Comparison of ENCODE assay signal across 1 cellular context in the genomic region with DNA sequence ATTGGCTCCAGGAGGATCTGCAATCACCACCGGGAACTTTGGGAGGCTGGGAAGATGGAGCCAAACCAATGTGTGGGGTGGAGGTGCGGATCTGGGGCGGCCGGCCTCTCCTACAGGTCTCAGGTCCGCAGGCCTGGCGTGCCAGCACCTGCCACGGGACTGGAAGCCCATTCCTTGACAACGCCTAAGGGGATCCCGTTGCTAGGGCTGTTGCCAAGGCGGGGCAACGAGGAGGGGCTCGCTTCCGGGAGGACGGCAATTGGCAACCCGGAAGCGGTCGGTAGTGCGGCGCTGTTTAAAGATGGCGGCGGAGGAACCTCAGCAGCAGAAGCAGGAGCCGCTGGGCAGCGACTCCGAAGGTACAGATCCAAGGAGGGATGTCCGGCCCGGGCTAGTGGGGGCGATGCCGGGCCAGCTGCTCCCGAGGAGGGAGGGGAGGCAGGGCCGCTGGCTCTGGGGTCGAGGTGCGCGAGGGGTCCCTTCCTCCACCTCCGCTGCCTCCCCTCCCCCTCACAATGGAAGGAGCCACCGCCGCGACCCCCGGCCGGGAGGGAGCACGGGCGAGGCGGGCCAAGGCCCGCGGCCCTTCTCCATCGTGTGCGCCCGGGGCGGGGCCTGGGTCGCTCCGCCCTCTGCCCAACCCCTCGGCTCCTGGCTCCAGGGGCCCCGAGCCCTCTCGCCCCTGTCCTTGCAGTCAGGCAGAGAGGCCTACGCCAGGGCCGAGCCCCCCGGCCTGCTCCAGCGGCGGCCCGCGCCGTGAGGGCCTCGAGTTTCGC.
A peak's percentile ranks its signal among the peaks of the same experiment; 100 is the strongest.
TF ChIP-seq lines count a peak whose summit lies in the region.

A gene with protein sequence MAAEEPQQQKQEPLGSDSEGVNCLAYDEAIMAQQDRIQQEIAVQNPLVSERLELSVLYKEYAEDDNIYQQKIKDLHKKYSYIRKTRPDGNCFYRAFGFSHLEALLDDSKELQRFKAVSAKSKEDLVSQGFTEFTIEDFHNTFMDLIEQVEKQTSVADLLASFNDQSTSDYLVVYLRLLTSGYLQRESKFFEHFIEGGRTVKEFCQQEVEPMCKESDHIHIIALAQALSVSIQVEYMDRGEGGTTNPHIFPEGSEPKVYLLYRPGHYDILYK (plus strand): TSS at position 283 of the 776 bp plus-strand sequence. CDS start 19 bp downstream, at position 302.

TF ChIP-seq in GM12878, 131 proteins besides CTCF, POLR2A, EP300 and RAD21 (continued from another document and continues in another):
- TF ChIP-seq, protein P1, sequence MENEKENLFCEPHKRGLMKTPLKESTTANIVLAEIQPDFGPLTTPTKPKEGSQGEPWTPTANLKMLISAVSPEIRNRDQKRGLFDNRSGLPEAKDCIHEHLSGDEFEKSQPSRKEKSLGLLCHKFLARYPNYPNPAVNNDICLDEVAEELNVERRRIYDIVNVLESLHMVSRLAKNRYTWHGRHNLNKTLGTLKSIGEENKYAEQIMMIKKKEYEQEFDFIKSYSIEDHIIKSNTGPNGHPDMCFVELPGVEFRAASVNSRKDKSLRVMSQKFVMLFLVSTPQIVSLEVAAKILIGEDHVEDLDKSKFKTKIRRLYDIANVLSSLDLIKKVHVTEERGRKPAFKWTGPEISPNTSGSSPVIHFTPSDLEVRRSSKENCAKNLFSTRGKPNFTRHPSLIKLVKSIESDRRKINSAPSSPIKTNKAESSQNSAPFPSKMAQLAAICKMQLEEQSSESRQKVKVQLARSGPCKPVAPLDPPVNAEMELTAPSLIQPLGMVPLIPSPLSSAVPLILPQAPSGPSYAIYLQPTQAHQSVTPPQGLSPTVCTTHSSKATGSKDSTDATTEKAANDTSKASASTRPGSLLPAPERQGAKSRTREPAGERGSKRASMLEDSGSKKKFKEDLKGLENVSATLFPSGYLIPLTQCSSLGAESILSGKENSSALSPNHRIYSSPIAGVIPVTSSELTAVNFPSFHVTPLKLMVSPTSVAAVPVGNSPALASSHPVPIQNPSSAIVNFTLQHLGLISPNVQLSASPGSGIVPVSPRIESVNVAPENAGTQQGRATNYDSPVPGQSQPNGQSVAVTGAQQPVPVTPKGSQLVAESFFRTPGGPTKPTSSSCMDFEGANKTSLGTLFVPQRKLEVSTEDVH (IDR thresholded peaks at IDR 0.05; ENCODE audit: low read depth, partially characterized antibody), result no peak
- TF ChIP-seq LARP7 (IDR thresholded peaks at IDR 0.05), result peak; percentile 94
- no peak for TF ChIP-seq CBX5 (IDR thresholded peaks at IDR 0.05; ENCODE audit: low read depth)
- no peak for TF ChIP-seq SREBF2 (IDR thresholded peaks at IDR 0.05; ENCODE audit: low read length)
- 0 out of 2 replicates have a peak, but pooled peaks have one; percentile 46 for TF ChIP-seq PAX5 (IDR thresholded peaks at IDR 0.05; ENCODE audit: borderline replicate concordance, low read depth, low read length)
- TF ChIP-seq SMAD5 (IDR thresholded peaks at IDR 0.05; ENCODE audit: low read depth), result peak; percentile 61; the same call in 1 of the 2 replicates
- no peak for TF ChIP-seq MEF2A (IDR thresholded peaks at IDR 0.05; ENCODE audit: insufficient read depth, low read depth, low read length)
- 0 out of 2 replicates have a peak, but pooled peaks have one; percentile 59 for TF ChIP-seq NBN (IDR thresholded peaks at IDR 0.05)
- TF ChIP-seq YY1 (IDR thresholded peaks at IDR 0.05; ENCODE audit: low read depth, low read length), result peak; percentile 97
- peak in 1 of 2 experiments; percentile 25; a peak in 1 of 3 replicates for TF ChIP-seq EGR1 (IDR thresholded peaks at IDR 0.05; ENCODE audit: borderline replicate concordance in 1 of 2, low read depth in 2 of 2, low read length in 2 of 2)
- TF ChIP-seq BMI1 (IDR thresholded peaks at IDR 0.05; ENCODE audit: borderline replicate concordance), result peak; percentile 96
- TF ChIP-seq, protein P2, sequence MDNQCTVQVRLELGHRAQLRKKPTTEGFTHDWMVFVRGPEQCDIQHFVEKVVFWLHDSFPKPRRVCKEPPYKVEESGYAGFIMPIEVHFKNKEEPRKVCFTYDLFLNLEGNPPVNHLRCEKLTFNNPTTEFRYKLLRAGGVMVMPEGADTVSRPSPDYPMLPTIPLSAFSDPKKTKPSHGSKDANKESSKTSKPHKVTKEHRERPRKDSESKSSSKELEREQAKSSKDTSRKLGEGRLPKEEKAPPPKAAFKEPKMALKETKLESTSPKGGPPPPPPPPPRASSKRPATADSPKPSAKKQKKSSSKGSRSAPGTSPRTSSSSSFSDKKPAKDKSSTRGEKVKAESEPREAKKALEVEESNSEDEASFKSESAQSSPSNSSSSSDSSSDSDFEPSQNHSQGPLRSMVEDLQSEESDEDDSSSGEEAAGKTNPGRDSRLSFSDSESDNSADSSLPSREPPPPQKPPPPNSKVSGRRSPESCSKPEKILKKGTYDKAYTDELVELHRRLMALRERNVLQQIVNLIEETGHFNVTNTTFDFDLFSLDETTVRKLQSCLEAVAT (IDR thresholded peaks at IDR 0.05), result 0 out of 2 replicates have a peak, but pooled peaks have one; percentile 16
- peak; percentile 75 for TF ChIP-seq KLF5 (IDR thresholded peaks at IDR 0.05; ENCODE audit: partially characterized antibody)
- TF ChIP-seq, protein P3, sequence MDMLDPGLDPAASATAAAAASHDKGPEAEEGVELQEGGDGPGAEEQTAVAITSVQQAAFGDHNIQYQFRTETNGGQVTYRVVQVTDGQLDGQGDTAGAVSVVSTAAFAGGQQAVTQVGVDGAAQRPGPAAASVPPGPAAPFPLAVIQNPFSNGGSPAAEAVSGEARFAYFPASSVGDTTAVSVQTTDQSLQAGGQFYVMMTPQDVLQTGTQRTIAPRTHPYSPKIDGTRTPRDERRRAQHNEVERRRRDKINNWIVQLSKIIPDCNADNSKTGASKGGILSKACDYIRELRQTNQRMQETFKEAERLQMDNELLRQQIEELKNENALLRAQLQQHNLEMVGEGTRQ (IDR thresholded peaks at IDR 0.05; ENCODE audit: borderline replicate concordance, low read depth, low read length), result no peak
- TF ChIP-seq, protein P4, sequence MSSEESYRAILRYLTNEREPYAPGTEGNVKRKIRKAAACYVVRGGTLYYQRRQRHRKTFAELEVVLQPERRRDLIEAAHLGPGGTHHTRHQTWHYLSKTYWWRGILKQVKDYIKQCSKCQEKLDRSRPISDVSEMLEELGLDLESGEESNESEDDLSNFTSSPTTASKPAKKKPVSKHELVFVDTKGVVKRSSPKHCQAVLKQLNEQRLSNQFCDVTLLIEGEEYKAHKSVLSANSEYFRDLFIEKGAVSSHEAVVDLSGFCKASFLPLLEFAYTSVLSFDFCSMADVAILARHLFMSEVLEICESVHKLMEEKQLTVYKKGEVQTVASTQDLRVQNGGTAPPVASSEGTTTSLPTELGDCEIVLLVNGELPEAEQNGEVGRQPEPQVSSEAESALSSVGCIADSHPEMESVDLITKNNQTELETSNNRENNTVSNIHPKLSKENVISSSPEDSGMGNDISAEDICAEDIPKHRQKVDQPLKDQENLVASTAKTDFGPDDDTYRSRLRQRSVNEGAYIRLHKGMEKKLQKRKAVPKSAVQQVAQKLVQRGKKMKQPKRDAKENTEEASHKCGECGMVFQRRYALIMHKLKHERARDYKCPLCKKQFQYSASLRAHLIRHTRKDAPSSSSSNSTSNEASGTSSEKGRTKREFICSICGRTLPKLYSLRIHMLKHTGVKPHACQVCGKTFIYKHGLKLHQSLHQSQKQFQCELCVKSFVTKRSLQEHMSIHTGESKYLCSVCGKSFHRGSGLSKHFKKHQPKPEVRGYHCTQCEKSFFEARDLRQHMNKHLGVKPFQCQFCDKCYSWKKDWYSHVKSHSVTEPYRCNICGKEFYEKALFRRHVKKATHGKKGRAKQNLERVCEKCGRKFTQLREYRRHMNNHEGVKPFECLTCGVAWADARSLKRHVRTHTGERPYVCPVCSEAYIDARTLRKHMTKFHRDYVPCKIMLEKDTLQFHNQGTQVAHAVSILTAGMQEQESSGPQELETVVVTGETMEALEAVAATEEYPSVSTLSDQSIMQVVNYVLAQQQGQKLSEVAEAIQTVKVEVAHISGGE (CRISPR knock-in tag; IDR thresholded peaks at IDR 0.05), result no peak
- 0 out of 2 replicates have a peak, but pooled peaks have one; percentile 48 for TF ChIP-seq POLR2AphosphoS2 (IDR thresholded peaks at IDR 0.05; ENCODE audit: low read depth, low read length)
- TF ChIP-seq IKZF2 (IDR thresholded peaks at IDR 0.05), result peak; percentile 71 to 75
- TF ChIP-seq HDGF (IDR thresholded peaks at IDR 0.05), result peak; percentile 65; the same call in 1 of the 2 replicates
- no peak for TF ChIP-seq RBBP5 (conservative IDR thresholded peaks at IDR 0.05)
- TF ChIP-seq RAD51 (IDR thresholded peaks at IDR 0.05), result no peak
- TF ChIP-seq POLR2AphosphoS5 (IDR thresholded peaks at IDR 0.05; ENCODE audit: low read length), result peak; percentile 92
- no peak for TF ChIP-seq CHD4 (IDR thresholded peaks at IDR 0.05)
- TF ChIP-seq, protein P5, sequence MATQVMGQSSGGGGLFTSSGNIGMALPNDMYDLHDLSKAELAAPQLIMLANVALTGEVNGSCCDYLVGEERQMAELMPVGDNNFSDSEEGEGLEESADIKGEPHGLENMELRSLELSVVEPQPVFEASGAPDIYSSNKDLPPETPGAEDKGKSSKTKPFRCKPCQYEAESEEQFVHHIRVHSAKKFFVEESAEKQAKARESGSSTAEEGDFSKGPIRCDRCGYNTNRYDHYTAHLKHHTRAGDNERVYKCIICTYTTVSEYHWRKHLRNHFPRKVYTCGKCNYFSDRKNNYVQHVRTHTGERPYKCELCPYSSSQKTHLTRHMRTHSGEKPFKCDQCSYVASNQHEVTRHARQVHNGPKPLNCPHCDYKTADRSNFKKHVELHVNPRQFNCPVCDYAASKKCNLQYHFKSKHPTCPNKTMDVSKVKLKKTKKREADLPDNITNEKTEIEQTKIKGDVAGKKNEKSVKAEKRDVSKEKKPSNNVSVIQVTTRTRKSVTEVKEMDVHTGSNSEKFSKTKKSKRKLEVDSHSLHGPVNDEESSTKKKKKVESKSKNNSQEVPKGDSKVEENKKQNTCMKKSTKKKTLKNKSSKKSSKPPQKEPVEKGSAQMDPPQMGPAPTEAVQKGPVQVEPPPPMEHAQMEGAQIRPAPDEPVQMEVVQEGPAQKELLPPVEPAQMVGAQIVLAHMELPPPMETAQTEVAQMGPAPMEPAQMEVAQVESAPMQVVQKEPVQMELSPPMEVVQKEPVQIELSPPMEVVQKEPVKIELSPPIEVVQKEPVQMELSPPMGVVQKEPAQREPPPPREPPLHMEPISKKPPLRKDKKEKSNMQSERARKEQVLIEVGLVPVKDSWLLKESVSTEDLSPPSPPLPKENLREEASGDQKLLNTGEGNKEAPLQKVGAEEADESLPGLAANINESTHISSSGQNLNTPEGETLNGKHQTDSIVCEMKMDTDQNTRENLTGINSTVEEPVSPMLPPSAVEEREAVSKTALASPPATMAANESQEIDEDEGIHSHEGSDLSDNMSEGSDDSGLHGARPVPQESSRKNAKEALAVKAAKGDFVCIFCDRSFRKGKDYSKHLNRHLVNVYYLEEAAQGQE (IDR thresholded peaks at IDR 0.05; ENCODE audit: low read depth, low read length), result peak; percentile 23; the same call in 1 of the 2 replicates
- TF ChIP-seq IKZF1 (conservative IDR thresholded peaks at IDR 0.05), result peak; percentile 90
- TF ChIP-seq EZH2 (IDR thresholded peaks at IDR 0.05; ENCODE audit: borderline replicate concordance, control insufficient read depth, low read depth, low read length), result no peak
- TF ChIP-seq NRF1 (conservative IDR thresholded peaks at IDR 0.05; ENCODE audit: low read depth, low read length), result no peak
- TF ChIP-seq TCF12 (IDR thresholded peaks at IDR 0.05; ENCODE audit: low read depth, low read length), result peak; percentile 50; the same call in 1 of the 2 replicates
- TF ChIP-seq ZNF207 (IDR thresholded peaks at IDR 0.05; ENCODE audit: borderline replicate concordance), result 0 out of 2 replicates have a peak, but pooled peaks have one; percentile 75
- peak; percentile 59; the same call in 1 of the 2 replicates for TF ChIP-seq CREB1 (IDR thresholded peaks at IDR 0.05; ENCODE audit: low read depth)
- no peak for TF ChIP-seq FOS (IDR thresholded peaks at IDR 0.05; ENCODE audit: borderline replicate concordance, extremely low read depth, insufficient read length)
- no peak for TF ChIP-seq ZZZ3 (IDR thresholded peaks at IDR 0.05; ENCODE audit: control insufficient read depth, insufficient read length, low read depth)
- TF ChIP-seq, protein P6, sequence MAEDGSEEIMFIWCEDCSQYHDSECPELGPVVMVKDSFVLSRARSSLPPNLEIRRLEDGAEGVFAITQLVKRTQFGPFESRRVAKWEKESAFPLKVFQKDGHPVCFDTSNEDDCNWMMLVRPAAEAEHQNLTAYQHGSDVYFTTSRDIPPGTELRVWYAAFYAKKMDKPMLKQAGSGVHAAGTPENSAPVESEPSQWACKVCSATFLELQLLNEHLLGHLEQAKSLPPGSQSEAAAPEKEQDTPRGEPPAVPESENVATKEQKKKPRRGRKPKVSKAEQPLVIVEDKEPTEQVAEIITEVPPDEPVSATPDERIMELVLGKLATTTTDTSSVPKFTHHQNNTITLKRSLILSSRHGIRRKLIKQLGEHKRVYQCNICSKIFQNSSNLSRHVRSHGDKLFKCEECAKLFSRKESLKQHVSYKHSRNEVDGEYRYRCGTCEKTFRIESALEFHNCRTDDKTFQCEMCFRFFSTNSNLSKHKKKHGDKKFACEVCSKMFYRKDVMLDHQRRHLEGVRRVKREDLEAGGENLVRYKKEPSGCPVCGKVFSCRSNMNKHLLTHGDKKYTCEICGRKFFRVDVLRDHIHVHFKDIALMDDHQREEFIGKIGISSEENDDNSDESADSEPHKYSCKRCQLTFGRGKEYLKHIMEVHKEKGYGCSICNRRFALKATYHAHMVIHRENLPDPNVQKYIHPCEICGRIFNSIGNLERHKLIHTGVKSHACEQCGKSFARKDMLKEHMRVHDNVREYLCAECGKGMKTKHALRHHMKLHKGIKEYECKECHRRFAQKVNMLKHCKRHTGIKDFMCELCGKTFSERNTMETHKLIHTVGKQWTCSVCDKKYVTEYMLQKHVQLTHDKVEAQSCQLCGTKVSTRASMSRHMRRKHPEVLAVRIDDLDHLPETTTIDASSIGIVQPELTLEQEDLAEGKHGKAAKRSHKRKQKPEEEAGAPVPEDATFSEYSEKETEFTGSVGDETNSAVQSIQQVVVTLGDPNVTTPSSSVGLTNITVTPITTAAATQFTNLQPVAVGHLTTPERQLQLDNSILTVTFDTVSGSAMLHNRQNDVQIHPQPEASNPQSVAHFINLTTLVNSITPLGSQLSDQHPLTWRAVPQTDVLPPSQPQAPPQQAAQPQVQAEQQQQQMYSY (CRISPR knock-in tag; IDR thresholded peaks at IDR 0.05), result no peak
- no peak for TF ChIP-seq MEF2B (IDR thresholded peaks at IDR 0.05; ENCODE audit: partially characterized antibody, poor library complexity, severe bottlenecking)
